Comparison of ENCODE assay signal across 8 cellular contexts in genomic region chr14:54366726-54367707, GRCh38. TPM values are rescaled to one million over a fixed set of nuclear protein-coding genes. Genes with fewer than 3 reads are reported as not detected.
DNase-seq lines count a peak whose midpoint lies in the region; ATAC-seq and TF ChIP-seq lines count a peak whose summit lies in the region.

No MANE protein-coding gene starts in this region.

- ATAC-seq in GM19455 (IDR thresholded peaks at IDR 0.05; ENCODE audit: unreplicated experiment): peak; percentile 71

- H3K27ac ChIP-seq in endodermal cell (ENCODE audit: low read depth, low read length) (no peak overlapping the region), mesendoderm (ENCODE audit: low read depth, low read length) (no peak overlapping the region)

- no peak overlapping the region for H3K18ac ChIP-seq in mesendoderm (ENCODE audit: low read length)

- H2BK120ac ChIP-seq in mesendoderm (ENCODE audit: low read depth, low read length): no peak overlapping the region

- H4K20me1 ChIP-seq in Loucy (ENCODE audit: insufficient read depth, low read length, poor library complexity, severe bottlenecking): no peaks in the 10 kb centered on the region

- H3K9me2 ChIP-seq in Loucy (replicated peaks; ENCODE audit: low read depth, low read length): no peaks in the 10 kb centered on the region

- no peak overlapping the region for H2BK15ac ChIP-seq in mesendoderm (replicated peaks; ENCODE audit: low read depth)

- H3K4ac ChIP-seq in mesendoderm (ENCODE audit: low read depth, low read length): no peak overlapping the region

- H3K4me1 Mint-ChIP-seq in Caco-2 (ENCODE audit: low read depth, unreplicated experiment) (peaks cover 23% of the 10 kb centered on the region), endodermal cell (peaks cover 46% of the 10 kb centered on the region), type B pancreatic cell (ENCODE audit: unreplicated experiment) (peaks cover 22% of the 10 kb centered on the region)

- no peak overlapping the region for H4K5ac ChIP-seq in mesendoderm (ENCODE audit: low read length)

- H4K8ac ChIP-seq in mesendoderm (ENCODE audit: low read depth, low read length): no peak overlapping the region

- peak overlapping the region; percentile 81 for H3K56ac ChIP-seq in mesendoderm (ENCODE audit: low read length)

- no peaks in the 10 kb centered on the region for H3F3A ChIP-seq in Loucy (ENCODE audit: low read depth)

- DNase-seq in Caco-2: peak; percentile 73 to 78
- DNase-seq in T1000 (lab: John Stamatoyannopoulos, UW): peak; percentile 19
- peak; percentile 86 for DNase-seq in endodermal cell
- DNase-seq in mesendoderm: peak; percentile 94
- no peak for DNase-seq in type B pancreatic cell (ENCODE audit: extremely low spot score, unreplicated experiment)
- DNase-seq in lower leg skin (ENCODE audit: low spot score in 2 of 2): no peak

- H2AK5ac ChIP-seq in mesendoderm (ENCODE audit: low read length): no peak overlapping the region

- H3K9me3 Mint-ChIP-seq in Caco-2 (ENCODE audit: unreplicated experiment) (no peaks in the 10 kb centered on the region), endodermal cell (no peaks in the 10 kb centered on the region), type B pancreatic cell (no peaks in the 10 kb centered on the region)

- no peaks in the 10 kb centered on the region for H3K79me1 ChIP-seq in mesendoderm (ENCODE audit: low read length)

- H3K27me3 Mint-ChIP-seq in Caco-2 (ENCODE audit: insufficient read depth, unreplicated experiment): no peaks in the 10 kb centered on the region
- no peaks in the 10 kb centered on the region for H3K27me3 Mint-ChIP-seq in endodermal cell (ENCODE audit: insufficient read depth)
- H3K27me3 Mint-ChIP-seq in type B pancreatic cell: peaks cover 5% of the 10 kb centered on the region

- intact Hi-C loops in Caco-2 (cut with micrococcal nuclease; ENCODE audit: unreplicated experiment): loop anchor here (1.0 kb wide), 4 partner anchors 29 to 121 kb away; partner anchors contain the start of genes CNIH1 and GMFB
- intact Hi-C loops in lower leg skin (cut with DNase I; ENCODE audit: low total_unique reads): no loop called here

- no TSS peak for BruUV-seq in Caco-2 (replicated peaks; lab: Mats Ljungman, UMichigan)

- peak overlapping the region; percentile 26 for H2BK5ac ChIP-seq in mesendoderm (ENCODE audit: low read length)

- TF ChIP-seq CTCF in Caco-2 (IDR thresholded peaks at IDR 0.05; ENCODE audit: insufficient read depth in 1 of 2, low read depth in 1 of 2, low read length in 1 of 2, severe bottlenecking in 1 of 2, unreplicated experiment in 1 of 2): peak; percentile 50 to 88
- TF ChIP-seq CTCF in Loucy (conservative IDR thresholded peaks at IDR 0.05; ENCODE audit: low read length): peak; percentile 92
- peak; percentile 81 for TF ChIP-seq CTCF in endodermal cell (conservative IDR thresholded peaks at IDR 0.05)
- TF ChIP-seq CTCF in type B pancreatic cell (conservative IDR thresholded peaks at IDR 0.05): peak; percentile 65
- TF ChIP-seq CTCF in lower leg skin (IDR thresholded peaks at IDR 0.05): no peak

- POLR2A ChIA-PET in Caco-2 (lab: Charles Lee): interaction anchor here (0.5 to 1.5 kb wide), 5 partner anchors 13 to 121 kb away, joined by 4 to 12 read pairs (median 5); partner anchors contain the start of gene CDKN3

- H3K4me1 ChIP-seq in Caco-2 (peaks cover 20% of the 10 kb centered on the region), Loucy (ENCODE audit: insufficient read depth, low read length, poor library complexity, severe bottlenecking) (peaks cover 6% of the 10 kb centered on the region), endodermal cell (ENCODE audit: control insufficient read depth, insufficient read depth, low read length) (peaks cover 6% of the 10 kb centered on the region), mesendoderm (ENCODE audit: control insufficient read depth, low read depth, low read length) (peaks cover 13% of the 10 kb centered on the region)

- H3K36me3 Mint-ChIP-seq in Caco-2 (ENCODE audit: insufficient read depth, unreplicated experiment) (no peaks in the 10 kb centered on the region), endodermal cell (ENCODE audit: low read depth) (no peaks in the 10 kb centered on the region), type B pancreatic cell (no peaks in the 10 kb centered on the region)

- H3K27ac Mint-ChIP-seq in Caco-2 (ENCODE audit: unreplicated experiment) (peak overlapping the region; percentile 90), endodermal cell (peak overlapping the region; percentile 73), type B pancreatic cell (peak overlapping the region; percentile 81)

- H3K9me3 ChIP-seq in Caco-2 (no peaks in the 10 kb centered on the region), Loucy (ENCODE audit: insufficient read depth, low read depth, low read length) (no peaks in the 10 kb centered on the region), endodermal cell (ENCODE audit: control insufficient read depth, low read length) (no peaks in the 10 kb centered on the region)

- H3K9ac ChIP-seq in Loucy (ENCODE audit: low read depth, low read length, poor library complexity, severe bottlenecking): peak overlapping the region; percentile 26
- H3K9ac ChIP-seq in endodermal cell (ENCODE audit: extremely low read depth, low read length, poor library complexity, severe bottlenecking): no peak overlapping the region
- H3K9ac ChIP-seq in mesendoderm (ENCODE audit: low read length): peak overlapping the region; percentile 10

- H3K79me2 ChIP-seq in Loucy (ENCODE audit: insufficient read depth, low read length): no peaks in the 10 kb centered on the region
- no peaks in the 10 kb centered on the region for H3K79me2 ChIP-seq in mesendoderm (ENCODE audit: control insufficient read depth, insufficient read depth, low read length)

- H3K4me3 ChIP-seq in Caco-2 (ENCODE audit: low read depth, low read length) (0 out of 2 replicates have a peak overlapping the region, but pooled peaks have one; percentile 2), Loucy (ENCODE audit: low read length, poor library complexity, severe bottlenecking) (no peak overlapping the region), endodermal cell (ENCODE audit: low read length) (no peak overlapping the region), mesendoderm (ENCODE audit: low read length) (no peak overlapping the region), lower leg skin (ENCODE audit: low read depth, poor library complexity, severe bottlenecking) (no peak overlapping the region)

- 61 to 64% methylated on average over 6 to 9 of the region's 9 CpGs for WGBS in endodermal cell (ENCODE audit: insufficient coverage in 1 of 2, insufficient read length in 1 of 2), 2 experiments
- WGBS in mesendoderm (ENCODE audit: extremely low coverage, insufficient coverage, low lambda C conversion rate): no CpG with 5 or more reads among the region's 9 CpGs
- WGBS in lower leg skin, 2 donors: 73 to 74% methylated on average over 9 of the region's 9 CpGs

- peak overlapping the region; percentile 26 for H3K4me2 ChIP-seq in Loucy (ENCODE audit: low read depth, low read length, poor library complexity, severe bottlenecking)
- no peak overlapping the region for H3K4me2 ChIP-seq in mesendoderm (ENCODE audit: low read length)

- H3K36me3 ChIP-seq in Caco-2 (ENCODE audit: control insufficient read depth, insufficient read depth, low read length): no peaks in the 10 kb centered on the region
- no peaks in the 10 kb centered on the region for H3K36me3 ChIP-seq in Loucy (ENCODE audit: insufficient read depth, low read length)
- H3K36me3 ChIP-seq in endodermal cell (ENCODE audit: control insufficient read depth, insufficient read depth, low read length): no peaks in the 10 kb centered on the region
- no peaks in the 10 kb centered on the region for H3K36me3 ChIP-seq in mesendoderm (ENCODE audit: control insufficient read depth, insufficient read depth, low read length)

- H3K4me3 Mint-ChIP-seq in Caco-2 (ENCODE audit: unreplicated experiment): peak overlapping the region; percentile 73
- H3K4me3 Mint-ChIP-seq in endodermal cell: no peak overlapping the region
- peak overlapping the region; percentile 51 for H3K4me3 Mint-ChIP-seq in type B pancreatic cell

- no peaks in the 10 kb centered on the region for H3K27me3 ChIP-seq in Caco-2 (replicated peaks; ENCODE audit: control insufficient read depth, insufficient read depth, low read length)
- no peaks in the 10 kb centered on the region for H3K27me3 ChIP-seq in Loucy (ENCODE audit: insufficient read depth, low read length, poor library complexity, severe bottlenecking)
- no peaks in the 10 kb centered on the region for H3K27me3 ChIP-seq in endodermal cell (ENCODE audit: control insufficient read depth, insufficient read depth, low read length, poor library complexity, severe bottlenecking)
- no peaks in the 10 kb centered on the region for H3K27me3 ChIP-seq in mesendoderm (ENCODE audit: insufficient read depth, low read length, poor library complexity)

- no peak overlapping the region for H3K23ac ChIP-seq in mesendoderm (ENCODE audit: low read length)

- no peak for TF ChIP-seq POLR2A in lower leg skin (IDR thresholded peaks at IDR 0.05)

- peak overlapping the region; percentile 89 for H2AFZ ChIP-seq in Loucy (ENCODE audit: low read length)

- CTCF ChIA-PET in Caco-2 (lab: Charles Lee): interaction anchor here (0.5 to 1.8 kb wide), 18 partner anchors 13 to 407 kb away, joined by 3 to 74 read pairs (median 6); partner anchors contain the start of genes CDKN3, CGRRF1 and GMFB

RNA-seq across cellular contexts. Expression of gene CDKN3, which starts 29.8 kb away (rescaled TPM):
- total RNA-seq in Caco-2 (2022): 64.9 and 83.0 TPM in 2 replicates
- total RNA-seq in endodermal cell: 10 to 100 TPM; 31.5 to 39.8 TPM
- 77.0 TPM for polyA plus RNA-seq in endodermal cell (2013, experiment 1 of 2)
- 85.0 TPM for polyA plus RNA-seq in endodermal cell (2013, experiment 2 of 2)
- polyA plus RNA-seq in mesendoderm (2013, experiment 1 of 2): 128 TPM
- polyA plus RNA-seq in mesendoderm (2013, experiment 2 of 2): 129 TPM
- 10.2 and 31.0 TPM in 2 replicates for total RNA-seq in type B pancreatic cell (ENCODE audit: low replicate concordance)
- 1 to 10 TPM; 1.3 to 2.9 (median 2.1) TPM for total RNA-seq in lower leg skin

Comparison
In these comparisons a context has a peak if more than half of its experiments do, and no peak if none do; other contexts are left out.
1. DNase-seq: peak in Caco-2 (2 of 2), T1000 (single experiment), endodermal cell (single experiment) and mesendoderm (single experiment); none in type B pancreatic cell (single experiment) and lower leg skin (0 of 2).
2. CTCF ChIP-seq: peak in Caco-2 (2 of 2), Loucy (single experiment), endodermal cell (single experiment) and type B pancreatic cell (single experiment); none in lower leg skin (0 of 3).
3. Peak in every context shown above with its lines, with median percentiles within 50 percentile points of each other: H3K27ac Mint-ChIP-seq.